In genomic region chr12:30178948-30179347, GRCh38 we compare ENCODE assay signal across 25 cellular contexts.
"Had no signal": no experiment of that assay in that cellular context is flagged by ENCODE, and none has a peak within 500 bp of the region (broad histone marks: within the 10 kb centered on the region; RNA-seq: fewer than 3 reads in every experiment).

No MANE protein-coding gene starts in this region.

- H3K9me3 ChIP-seq: adrenal gland, body of pancreas had no signal

- H3K27me3 ChIP-seq: adrenal gland, body of pancreas had no signal

- H3K36me3 ChIP-seq: adrenal gland had no signal

- DNase-seq: activated CD4-positive, alpha-beta memory T cell treated with anti-CD3 and anti-CD28 coated beads for 36 hours; activated CD4-positive, alpha-beta T cell treated with anti-CD3 and anti-CD28 coated beads for 36 hours; activated CD4-positive, alpha-beta T cell treated with anti-CD3 and anti-CD28 coated beads, Interleukin-2, amount 10 ng/mL, durations not matched to agents 24 days and 14 days; activated CD4-positive, CD25-positive, alpha-beta regulatory T cell; activated CD4-positive, CD25-positive, alpha-beta regulatory T cell treated with anti-CD3 and anti-CD28 coated beads, Interleukin-2, amount 50 U/mL, for 72 hours; activated CD8-positive, alpha-beta memory T cell treated with anti-CD3 and anti-CD28 coated beads, Interleukin-2, amount 10 ng/mL, durations not matched to agents 7 days and 5 days; activated CD8-positive, alpha-beta memory T cell treated with anti-CD3 and anti-CD28 coated beads, Interleukin-2, amount 50 U/mL, for 4 hours; activated CD8-positive, alpha-beta T cell treated with anti-CD3 and anti-CD28 coated beads, Interleukin-2, amount 10 ng/mL, durations not matched to agents 7 days and 5 days; activated effector memory CD4-positive, alpha-beta T cell treated with anti-CD3 and anti-CD28 coated beads, Interleukin-2, amount 50 U/mL, for 16 hours; activated naive CD4-positive, alpha-beta T cell treated with anti-CD3 and anti-CD28 coated beads for 36 hours; activated naive CD8-positive, alpha-beta T cell treated with anti-CD3 and anti-CD28 coated beads for 36 hours; activated naive CD8-positive, alpha-beta T cell treated with anti-CD3 and anti-CD28 coated beads, Interleukin-2, amount 50 U/mL, for 24 hours; activated T-cell treated with anti-CD3 and anti-CD28 coated beads, Interleukin-2, amount 50 U/mL, for 1 hour; activated T-cell treated with anti-CD3 and anti-CD28 coated beads, Interleukin-2, amount 50 U/mL, for 48 hours; adrenal gland; amygdala; aorta; body of pancreas; caudate nucleus; cortex of kidney; dermis blood vessel endothelial cell; effector CD8-positive, alpha-beta T cell; foreskin fibroblast; head of caudate nucleus; T-helper 2 cell had no signal

- ATAC-seq: activated CD4-positive, alpha-beta T cell treated with anti-CD3 and anti-CD28 coated beads for 36 hours; activated CD8-positive, alpha-beta memory T cell treated with anti-CD3 and anti-CD28 coated beads, Interleukin-2, amount 10 ng/mL, durations not matched to agents 7 days and 5 days; activated CD8-positive, alpha-beta T cell treated with anti-CD3 and anti-CD28 coated beads, Interleukin-2, amount 10 ng/mL, durations not matched to agents 7 days and 5 days; activated naive CD8-positive, alpha-beta T cell treated with anti-CD3 and anti-CD28 coated beads, Interleukin-2, amount 50 U/mL, for 24 hours; body of pancreas had no signal

- H3K4me1 ChIP-seq: adrenal gland, body of pancreas had no signal

- H3K4me3 ChIP-seq: adrenal gland, body of pancreas had no signal
